Comparison of ENCODE assay signal across 14 cellular contexts in genomic region chr1:8970870-8971337, GRCh38. TPM values are rescaled to one million over a fixed set of nuclear protein-coding genes. Genes with fewer than 3 reads are reported as not detected.
DNase-seq lines count a peak whose midpoint lies in the region; ATAC-seq and TF ChIP-seq lines count a peak whose summit lies in the region.
"Had no signal": no experiment of that assay in that cellular context is flagged by ENCODE, and none has a peak within 500 bp of the region (broad histone marks: within the 10 kb centered on the region; RNA-seq: fewer than 3 reads in every experiment).

No MANE protein-coding gene starts in this region.

- no peaks in the 10 kb centered on the region for H3K36me3 Mint-ChIP-seq in memory B cell

- no peak for TF ChIP-seq CTCF in GM06990 (IDR thresholded peaks at IDR 0.05; ENCODE audit: insufficient read depth, low read length, poor library complexity, severe bottlenecking)

- H3K4me3 ChIP-seq in GM06990 (replicated peaks; ENCODE audit: low read depth, low read length), result no peak overlapping the region
- H3K4me3 ChIP-seq: HAP-1 had no signal

- peak; percentile 62 for ATAC-seq in memory B cell (ENCODE audit: low read depth)
- ATAC-seq in GM18861 (IDR thresholded peaks at IDR 0.05; ENCODE audit: unreplicated experiment), result no peak
- no peak for ATAC-seq in HG02588 (IDR thresholded peaks at IDR 0.05; ENCODE audit: unreplicated experiment)
- ATAC-seq: sciatic nerve had no signal

- no peaks in the 10 kb centered on the region for H3K27me3 ChIP-seq in GM06990 (replicated peaks; ENCODE audit: control insufficient read depth, insufficient read depth, low read length)

- H3K36me3 ChIP-seq in GM06990 (ENCODE audit: control insufficient read depth, insufficient read depth, low read length), result no peaks in the 10 kb centered on the region
- H3K36me3 ChIP-seq: HAP-1 had no signal

- H3K4me1 Mint-ChIP-seq in memory B cell, result peaks cover 7% of the 10 kb centered on the region

- peaks cover 5% of the 10 kb centered on the region for H3K27me3 Mint-ChIP-seq in memory B cell

- peak overlapping the region; percentile 45 for H3K4me3 Mint-ChIP-seq in memory B cell

- H3K9me3 Mint-ChIP-seq in memory B cell, result peaks cover 3% of the 10 kb centered on the region

- peak; percentile 28 for DNase-seq in GM06990 (ENCODE audit: extremely low read depth, insufficient read length)
- peak; percentile 29 for DNase-seq in HT1080 (ENCODE audit: low read depth)
- DNase-seq in activated CD4-positive, alpha-beta T cell treated with anti-CD3 and anti-CD28 coated beads, Interleukin-2, amount 50 U/mL, for 1 hour, result peak; percentile 23
- DNase-seq in memory B cell (ENCODE audit: low spot score in 2 of 2), result no peak
- no peak for DNase-seq in NCI-H1930 (lab: John Stamatoyannopoulos, UW)
- DNase-seq in NCI-H1417 (lab: John Stamatoyannopoulos, UW), result no peak
- DNase-seq: foreskin melanocyte, NCI-H2081 had no signal

- no peak overlapping the region for H3K27ac Mint-ChIP-seq in memory B cell

RNA-seq across cellular contexts. Expression of gene CA6, which starts 25.2 kb away (rescaled TPM):
- total RNA-seq in HT1080 (2014; rRNA removed; shearing (Covaris generic)), result not detected in 2 replicates
- polyA plus RNA-seq in HT1080 (2015; cell fraction: cytosol; rRNA removed), result 0.05 TPM in 1 of 2 replicates, not detected in the other
- not detected in 2 replicates for polyA plus RNA-seq in HT1080 (2015; cell fraction: nucleus; rRNA removed)
- total RNA-seq: cerebellum, lung microvascular endothelial cell, sciatic nerve had no signal

RNA-seq across cellular contexts. Expression of gene SLC2A7, which starts 55.3 kb away (rescaled TPM):
- not detected in 2 replicates for total RNA-seq in HT1080 (2014; rRNA removed; shearing (Covaris generic))
- polyA plus RNA-seq in HT1080 (2015; cell fraction: cytosol; rRNA removed), result not detected in 2 replicates
- not detected in 2 replicates for polyA plus RNA-seq in HT1080 (2015; cell fraction: nucleus; rRNA removed)
- total RNA-seq: cerebellum, lung microvascular endothelial cell, sciatic nerve had no signal

Comparison
In these comparisons a context has a peak if more than half of its experiments do, and no peak if none do; other contexts are left out.
1. DNase-seq: peak in GM06990 (single experiment), HT1080 (single experiment) and activated CD4-positive, alpha-beta T cell treated with anti-CD3 and anti-CD28 coated beads, Interleukin-2, amount 50 U/mL, for 1 hour (single experiment); none in memory B cell (0 of 2), NCI-H1930 (0 of 2) and NCI-H1417 (0 of 3).